21 cellular contexts compared by ENCODE assay signal in the genomic region with DNA sequence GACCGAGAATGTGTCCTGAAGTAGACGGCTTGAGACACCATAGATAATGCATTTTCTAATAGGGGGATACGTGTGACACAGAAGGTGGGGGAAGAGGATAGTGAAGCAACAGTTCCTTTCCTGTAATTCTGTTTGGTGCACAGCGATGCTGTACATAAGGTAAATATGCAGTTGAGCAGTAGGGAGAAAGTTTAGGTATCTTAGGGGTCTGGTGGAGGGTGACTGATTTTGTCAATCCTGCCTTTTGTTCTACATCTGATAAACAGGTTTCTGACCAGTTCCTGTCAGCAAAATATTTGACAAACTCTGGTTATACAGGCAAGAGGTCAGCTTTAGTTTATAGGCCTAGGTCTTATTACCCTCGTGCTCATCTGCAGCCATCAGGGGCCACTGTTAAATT.
"Had no signal": no experiment of that assay in that cellular context is flagged by ENCODE, and none has a peak within 500 bp of the region (broad histone marks: within the 10 kb centered on the region; RNA-seq: fewer than 3 reads in every experiment).

No MANE protein-coding gene starts in this region.

- H3K9me3 ChIP-seq: lower lobe of right lung, suprapubic skin, upper lobe of right lung had no signal

- H3K36me3 Mint-ChIP-seq: brain had no signal

- H3K36me3 ChIP-seq: lower lobe of right lung, suprapubic skin, upper lobe of right lung had no signal

- H3K27ac Mint-ChIP-seq: activated B cell treated with CpG ODN at 0.5 μM for 24 hours; activated CD8-positive, alpha-beta T cell treated with anti-CD3 and anti-CD28 coated beads for 36 hours had no signal

- H3K4me3 Mint-ChIP-seq: activated B cell treated with CpG ODN at 0.5 μM for 24 hours; activated CD8-positive, alpha-beta T cell treated with anti-CD3 and anti-CD28 coated beads for 36 hours; activated naive CD8-positive, alpha-beta T cell; naive thymus-derived CD8-positive, alpha-beta T cell had no signal

- ATAC-seq: activated CD8-positive, alpha-beta T cell treated with anti-CD3 and anti-CD28 coated beads for 36 hours; lower lobe of right lung; naive thymus-derived CD8-positive, alpha-beta T cell; upper lobe of right lung had no signal

- H3K9me3 Mint-ChIP-seq: activated B cell treated with CpG ODN at 0.5 μM for 24 hours; activated CD8-positive, alpha-beta T cell treated with anti-CD3 and anti-CD28 coated beads for 36 hours; brain; naive thymus-derived CD8-positive, alpha-beta T cell had no signal

- H3K4me3 ChIP-seq: coronary artery, lower lobe of right lung, suprapubic skin, upper lobe of right lung had no signal

- FAIRE-seq: endothelial cell of umbilical vein, TTC549 had no signal

- H3K27me3 Mint-ChIP-seq: activated B cell treated with CpG ODN at 0.5 μM for 24 hours; activated CD8-positive, alpha-beta T cell treated with anti-CD3 and anti-CD28 coated beads for 36 hours; activated naive CD8-positive, alpha-beta T cell; brain; naive thymus-derived CD8-positive, alpha-beta T cell had no signal

- DNase-seq: activated B cell treated with CpG ODN at 0.5 μM for 24 hours; activated CD4-positive, alpha-beta T cell treated with anti-CD3 and anti-CD28 coated beads for 48 hours; activated CD8-positive, alpha-beta memory T cell treated with anti-CD3 and anti-CD28 coated beads, Interleukin-2, amount 50 U/mL, for 4 hours; activated CD8-positive, alpha-beta T cell treated with anti-CD3 and anti-CD28 coated beads for 36 hours; activated gamma-delta T cell; activated T-cell treated with anti-CD3 and anti-CD28 coated beads, Interleukin-2, amount 50 U/mL, for 48 hours; central memory CD4-positive, alpha-beta T cell; foreskin fibroblast; lower lobe of right lung; naive thymus-derived CD8-positive, alpha-beta T cell; posterior cingulate gyrus; stimulated activated CD4-positive, alpha-beta T cell treated with anti-CD3 and anti-CD28 coated beads, Interleukin-4, amount 100 ng/mL, for 1 hour; stimulated activated naive CD4-positive, alpha-beta T cell; SW 1271; upper lobe of right lung had no signal

- H3K27ac ChIP-seq: coronary artery, lower lobe of right lung, suprapubic skin, upper lobe of right lung had no signal

- H3K27me3 ChIP-seq: suprapubic skin, upper lobe of right lung had no signal
